8 cellular contexts compared by ENCODE assay signal in genomic region chr10:110067960-110068770, GRCh38.
DNase-seq lines count a peak whose midpoint lies in the region; ATAC-seq and TF ChIP-seq lines count a peak whose summit lies in the region.

No MANE protein-coding gene starts in this region.

- no peaks in the 10 kb centered on the region for H3K9me3 Mint-ChIP-seq in stimulated activated memory B cell treated with anti-CD40 and anti-IgM and Interleukin-4, amounts not matched to agents 10 μg/mL and 1 μg/mL and 100 μg/mL, for 72 hours

- H3K4me3 ChIP-seq in gastroesophageal sphincter (no peak overlapping the region), PC-3 (ENCODE audit: low read length) (no peak overlapping the region)

- peaks cover 74% of the 10 kb centered on the region for H3K4me1 Mint-ChIP-seq in stimulated activated memory B cell treated with anti-CD40 and anti-IgM and Interleukin-4, amounts not matched to agents 10 μg/mL and 1 μg/mL and 100 μg/mL, for 72 hours

- H3K36me3 ChIP-seq in gastroesophageal sphincter (no peaks in the 10 kb centered on the region), PC-3 (ENCODE audit: low read depth, low read length) (no peaks in the 10 kb centered on the region)

- 56 to 80% methylated on average over 3 to 4 of the region's 5 CpGs for WGBS in gastroesophageal sphincter (ENCODE audit: low coverage in 1 of 2), 2 donors

- H3K9me2 ChIP-seq in PC-3 (replicated peaks; ENCODE audit: low read length): no peaks in the 10 kb centered on the region

- no TSS peak for BruUV-seq in PC-3 (replicated peaks; lab: Mats Ljungman, UMichigan)

- H3K27me3 ChIP-seq in gastroesophageal sphincter: no peaks in the 10 kb centered on the region
- H3K27me3 ChIP-seq in PC-3 (ENCODE audit: low read length): no peaks in the 10 kb centered on the region

- intact Hi-C loops in PC-3 (cut with micrococcal nuclease): no loop called here

- no peaks in the 10 kb centered on the region for H3F3A ChIP-seq in PC-3 (ENCODE audit: low read length, unreplicated experiment)

- H3K27ac ChIP-seq in gastroesophageal sphincter (peak overlapping the region in 3 of 4 donors; percentile 54 to 65 (median 63)), PC-3 (ENCODE audit: low read length) (no peak overlapping the region)

- H3K27ac Mint-ChIP-seq in stimulated activated memory B cell treated with anti-CD40 and anti-IgM and Interleukin-4, amounts not matched to agents 10 μg/mL and 1 μg/mL and 100 μg/mL, for 72 hours: peak overlapping the region; percentile 86

- H3K36me3 Mint-ChIP-seq in stimulated activated memory B cell treated with anti-CD40 and anti-IgM and Interleukin-4, amounts not matched to agents 10 μg/mL and 1 μg/mL and 100 μg/mL, for 72 hours: no peaks in the 10 kb centered on the region

- CTCF ChIA-PET in PC-3 (lab: Charles Lee): no interaction called here

- no peaks in the 10 kb centered on the region for H3K27me3 Mint-ChIP-seq in stimulated activated memory B cell treated with anti-CD40 and anti-IgM and Interleukin-4, amounts not matched to agents 10 μg/mL and 1 μg/mL and 100 μg/mL, for 72 hours

- POLR2A ChIA-PET in PC-3 (lab: Charles Lee; ENCODE audit: unreplicated experiment): no interaction called here

- TF ChIP-seq POLR2A in gastroesophageal sphincter (IDR thresholded peaks at IDR 0.05): no peak

- H3K79me2 ChIP-seq in PC-3 (ENCODE audit: low read length): no peaks in the 10 kb centered on the region

- no peak overlapping the region for H2AFZ ChIP-seq in PC-3 (ENCODE audit: low read length)

- no peak overlapping the region for H3K4me2 ChIP-seq in PC-3 (ENCODE audit: low read length)

- peak overlapping the region; percentile 67 for H3K4me3 Mint-ChIP-seq in stimulated activated memory B cell treated with anti-CD40 and anti-IgM and Interleukin-4, amounts not matched to agents 10 μg/mL and 1 μg/mL and 100 μg/mL, for 72 hours

- no peak overlapping the region for H3K9ac ChIP-seq in PC-3 (ENCODE audit: low read length)

- TF ChIP-seq CTCF in gastroesophageal sphincter (IDR thresholded peaks at IDR 0.05) (no peak), PC-3 (conservative IDR thresholded peaks at IDR 0.05; ENCODE audit: low read depth, low read length) (no peak)

- TF ChIP-seq EP300 in gastroesophageal sphincter (IDR thresholded peaks at IDR 0.05): no peak

- peak; percentile 51 for ATAC-seq in GM19023 (IDR thresholded peaks at IDR 0.05; ENCODE audit: unreplicated experiment)
- ATAC-seq in HG03108 (IDR thresholded peaks at IDR 0.05; ENCODE audit: unreplicated experiment): peak; percentile 45
- peak; percentile 77 for ATAC-seq in gastroesophageal sphincter
- ATAC-seq in stimulated activated memory B cell treated with anti-CD40 and anti-IgM and Interleukin-4, amounts not matched to agents 10 μg/mL and 1 μg/mL and 100 μg/mL, for 72 hours: peak; percentile 75
- ATAC-seq in PC-3: no peak

- H3K4me1 ChIP-seq in gastroesophageal sphincter (peaks cover 4 to 36% (median 7%) of the 10 kb centered on the region in 3 donors), PC-3 (ENCODE audit: insufficient read depth, low read length) (peaks cover 6% of the 10 kb centered on the region; the same call in 1 of the 2 replicates)

- DNase-seq in AG08395 (ENCODE audit: low spot score) (peak; percentile 7), T-helper 22 cell (ENCODE audit: low read depth) (peak; percentile 15), PC-3 (no peak), NCI-H187 treated with DMSO at 0.1 percent for 48 hours (lab: John Stamatoyannopoulos, UW) (no peak)

- H3K9me3 ChIP-seq in gastroesophageal sphincter (no peaks in the 10 kb centered on the region), PC-3 (ENCODE audit: low read length) (no peaks in the 10 kb centered on the region)

- H4K20me1 ChIP-seq in PC-3 (ENCODE audit: low read length): no peaks in the 10 kb centered on the region

Comparison
In these comparisons a context has a peak if more than half of its experiments do, and no peak if none do; other contexts are left out.
1. DNase-seq: peak in AG08395 (single experiment) and T-helper 22 cell (single experiment); none in PC-3 (single experiment) and NCI-H187 treated with DMSO at 0.1 percent for 48 hours (single experiment).